Comparison of ENCODE assay signal across 1 cellular context in the genomic region with DNA sequence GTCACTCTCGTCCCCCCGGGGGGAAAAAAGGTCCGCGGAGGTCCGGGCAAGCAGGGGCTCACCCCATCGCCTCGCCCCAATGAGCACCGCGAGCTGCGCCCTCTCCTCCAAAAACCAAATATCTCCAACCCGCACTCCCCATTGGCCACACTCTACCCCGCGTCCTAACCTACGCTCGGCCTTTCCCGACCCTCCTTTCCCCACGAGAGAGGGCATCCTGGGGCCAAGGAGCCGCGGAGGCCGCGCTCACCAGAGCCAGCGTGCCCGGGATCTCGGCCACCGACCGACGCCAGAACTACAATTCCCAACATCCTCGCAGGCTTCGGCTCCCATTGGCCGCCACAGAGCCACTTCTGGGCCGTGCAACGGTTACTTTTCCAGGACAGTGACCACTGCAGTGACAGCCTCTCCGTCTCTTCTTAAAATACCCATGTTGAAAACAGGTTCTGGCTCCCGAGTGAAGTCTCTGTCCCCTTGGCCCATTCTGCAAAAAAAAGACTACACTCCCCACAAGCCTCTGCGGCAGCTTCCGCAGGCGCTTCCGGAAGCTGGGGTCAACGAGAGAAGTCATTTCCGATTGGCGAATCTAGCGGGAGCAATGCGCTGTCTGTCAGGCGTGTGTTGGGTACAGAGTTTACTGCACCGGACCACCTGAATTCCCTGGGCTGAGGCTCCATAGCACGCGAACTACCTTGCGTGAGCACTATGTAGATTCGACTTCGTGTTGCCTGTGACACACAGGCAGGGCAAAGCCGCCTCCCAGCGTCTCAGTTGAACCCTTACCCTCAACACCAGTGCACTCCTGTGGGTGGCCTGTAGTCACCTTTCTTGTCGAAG.
TF ChIP-seq lines count a peak whose summit lies in the region.

A gene (minus strand): TSS at position 285 of the 837 bp plus-strand sequence. CDS start 15,020 bp downstream, outside the sequence.

TF ChIP-seq in GM12878, 131 proteins besides CTCF, POLR2A, EP300 and RAD21 (continued from another document and continues in another):
- TF ChIP-seq MYB (IDR thresholded peaks at IDR 0.05; ENCODE audit: borderline replicate concordance, low read depth, low read length): no peak
- TF ChIP-seq ASH2L (IDR thresholded peaks at IDR 0.05; ENCODE audit: borderline replicate concordance, low read depth): no peak
- no peak; the same call in 1 of the 2 replicates for TF ChIP-seq NRF1 (conservative IDR thresholded peaks at IDR 0.05; ENCODE audit: low read depth, low read length)
- TF ChIP-seq, protein P1, sequence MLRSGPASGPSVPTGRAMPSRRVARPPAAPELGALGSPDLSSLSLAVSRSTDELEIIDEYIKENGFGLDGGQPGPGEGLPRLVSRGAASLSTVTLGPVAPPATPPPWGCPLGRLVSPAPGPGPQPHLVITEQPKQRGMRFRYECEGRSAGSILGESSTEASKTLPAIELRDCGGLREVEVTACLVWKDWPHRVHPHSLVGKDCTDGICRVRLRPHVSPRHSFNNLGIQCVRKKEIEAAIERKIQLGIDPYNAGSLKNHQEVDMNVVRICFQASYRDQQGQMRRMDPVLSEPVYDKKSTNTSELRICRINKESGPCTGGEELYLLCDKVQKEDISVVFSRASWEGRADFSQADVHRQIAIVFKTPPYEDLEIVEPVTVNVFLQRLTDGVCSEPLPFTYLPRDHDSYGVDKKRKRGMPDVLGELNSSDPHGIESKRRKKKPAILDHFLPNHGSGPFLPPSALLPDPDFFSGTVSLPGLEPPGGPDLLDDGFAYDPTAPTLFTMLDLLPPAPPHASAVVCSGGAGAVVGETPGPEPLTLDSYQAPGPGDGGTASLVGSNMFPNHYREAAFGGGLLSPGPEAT (IDR thresholded peaks at IDR 0.05; ENCODE audit: low read depth): no peak
- TF ChIP-seq, protein P2, sequence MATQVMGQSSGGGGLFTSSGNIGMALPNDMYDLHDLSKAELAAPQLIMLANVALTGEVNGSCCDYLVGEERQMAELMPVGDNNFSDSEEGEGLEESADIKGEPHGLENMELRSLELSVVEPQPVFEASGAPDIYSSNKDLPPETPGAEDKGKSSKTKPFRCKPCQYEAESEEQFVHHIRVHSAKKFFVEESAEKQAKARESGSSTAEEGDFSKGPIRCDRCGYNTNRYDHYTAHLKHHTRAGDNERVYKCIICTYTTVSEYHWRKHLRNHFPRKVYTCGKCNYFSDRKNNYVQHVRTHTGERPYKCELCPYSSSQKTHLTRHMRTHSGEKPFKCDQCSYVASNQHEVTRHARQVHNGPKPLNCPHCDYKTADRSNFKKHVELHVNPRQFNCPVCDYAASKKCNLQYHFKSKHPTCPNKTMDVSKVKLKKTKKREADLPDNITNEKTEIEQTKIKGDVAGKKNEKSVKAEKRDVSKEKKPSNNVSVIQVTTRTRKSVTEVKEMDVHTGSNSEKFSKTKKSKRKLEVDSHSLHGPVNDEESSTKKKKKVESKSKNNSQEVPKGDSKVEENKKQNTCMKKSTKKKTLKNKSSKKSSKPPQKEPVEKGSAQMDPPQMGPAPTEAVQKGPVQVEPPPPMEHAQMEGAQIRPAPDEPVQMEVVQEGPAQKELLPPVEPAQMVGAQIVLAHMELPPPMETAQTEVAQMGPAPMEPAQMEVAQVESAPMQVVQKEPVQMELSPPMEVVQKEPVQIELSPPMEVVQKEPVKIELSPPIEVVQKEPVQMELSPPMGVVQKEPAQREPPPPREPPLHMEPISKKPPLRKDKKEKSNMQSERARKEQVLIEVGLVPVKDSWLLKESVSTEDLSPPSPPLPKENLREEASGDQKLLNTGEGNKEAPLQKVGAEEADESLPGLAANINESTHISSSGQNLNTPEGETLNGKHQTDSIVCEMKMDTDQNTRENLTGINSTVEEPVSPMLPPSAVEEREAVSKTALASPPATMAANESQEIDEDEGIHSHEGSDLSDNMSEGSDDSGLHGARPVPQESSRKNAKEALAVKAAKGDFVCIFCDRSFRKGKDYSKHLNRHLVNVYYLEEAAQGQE (IDR thresholded peaks at IDR 0.05; ENCODE audit: low read depth, low read length): no peak
- TF ChIP-seq DPF2 (IDR thresholded peaks at IDR 0.05): no peak
- no peak for TF ChIP-seq SRF (IDR thresholded peaks at IDR 0.05; ENCODE audit: low read depth in 2 of 2, low read length in 2 of 2)
- TF ChIP-seq RB1 (IDR thresholded peaks at IDR 0.05; ENCODE audit: borderline replicate concordance): no peak
- no peak for TF ChIP-seq IRF4 (IDR thresholded peaks at IDR 0.05; ENCODE audit: low read depth, low read length)
- no peak for TF ChIP-seq FOS (IDR thresholded peaks at IDR 0.05; ENCODE audit: borderline replicate concordance, extremely low read depth, insufficient read length)
- no peak for TF ChIP-seq KAT2A (conservative IDR thresholded peaks at IDR 0.05; ENCODE audit: control insufficient read depth, low read depth, low read length)
- TF ChIP-seq NR2C1 (IDR thresholded peaks at IDR 0.05): peak; percentile 96
- TF ChIP-seq NBN (IDR thresholded peaks at IDR 0.05): 0 out of 2 replicates have a peak, but pooled peaks have one; percentile 13
- peak; percentile 62; the same call in 1 of the 2 replicates for TF ChIP-seq SMAD5 (IDR thresholded peaks at IDR 0.05; ENCODE audit: low read depth)
- 0 out of 2 replicates have a peak, but pooled peaks have one; percentile 70 for TF ChIP-seq STAT1 (conservative IDR thresholded peaks at IDR 0.05)
- TF ChIP-seq, protein P3, sequence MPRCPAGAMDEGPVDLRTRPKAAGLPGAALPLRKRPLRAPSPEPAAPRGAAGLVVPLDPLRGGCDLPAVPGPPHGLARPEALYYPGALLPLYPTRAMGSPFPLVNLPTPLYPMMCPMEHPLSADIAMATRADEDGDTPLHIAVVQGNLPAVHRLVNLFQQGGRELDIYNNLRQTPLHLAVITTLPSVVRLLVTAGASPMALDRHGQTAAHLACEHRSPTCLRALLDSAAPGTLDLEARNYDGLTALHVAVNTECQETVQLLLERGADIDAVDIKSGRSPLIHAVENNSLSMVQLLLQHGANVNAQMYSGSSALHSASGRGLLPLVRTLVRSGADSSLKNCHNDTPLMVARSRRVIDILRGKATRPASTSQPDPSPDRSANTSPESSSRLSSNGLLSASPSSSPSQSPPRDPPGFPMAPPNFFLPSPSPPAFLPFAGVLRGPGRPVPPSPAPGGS (IDR thresholded peaks at IDR 0.05; ENCODE audit: borderline replicate concordance, insufficient read depth, low read depth, low read length, poor library complexity, severe bottlenecking): no peak
- TF ChIP-seq RCOR1 (conservative IDR thresholded peaks at IDR 0.05; ENCODE audit: low read depth, low read length): no peak
- TF ChIP-seq, protein P4, sequence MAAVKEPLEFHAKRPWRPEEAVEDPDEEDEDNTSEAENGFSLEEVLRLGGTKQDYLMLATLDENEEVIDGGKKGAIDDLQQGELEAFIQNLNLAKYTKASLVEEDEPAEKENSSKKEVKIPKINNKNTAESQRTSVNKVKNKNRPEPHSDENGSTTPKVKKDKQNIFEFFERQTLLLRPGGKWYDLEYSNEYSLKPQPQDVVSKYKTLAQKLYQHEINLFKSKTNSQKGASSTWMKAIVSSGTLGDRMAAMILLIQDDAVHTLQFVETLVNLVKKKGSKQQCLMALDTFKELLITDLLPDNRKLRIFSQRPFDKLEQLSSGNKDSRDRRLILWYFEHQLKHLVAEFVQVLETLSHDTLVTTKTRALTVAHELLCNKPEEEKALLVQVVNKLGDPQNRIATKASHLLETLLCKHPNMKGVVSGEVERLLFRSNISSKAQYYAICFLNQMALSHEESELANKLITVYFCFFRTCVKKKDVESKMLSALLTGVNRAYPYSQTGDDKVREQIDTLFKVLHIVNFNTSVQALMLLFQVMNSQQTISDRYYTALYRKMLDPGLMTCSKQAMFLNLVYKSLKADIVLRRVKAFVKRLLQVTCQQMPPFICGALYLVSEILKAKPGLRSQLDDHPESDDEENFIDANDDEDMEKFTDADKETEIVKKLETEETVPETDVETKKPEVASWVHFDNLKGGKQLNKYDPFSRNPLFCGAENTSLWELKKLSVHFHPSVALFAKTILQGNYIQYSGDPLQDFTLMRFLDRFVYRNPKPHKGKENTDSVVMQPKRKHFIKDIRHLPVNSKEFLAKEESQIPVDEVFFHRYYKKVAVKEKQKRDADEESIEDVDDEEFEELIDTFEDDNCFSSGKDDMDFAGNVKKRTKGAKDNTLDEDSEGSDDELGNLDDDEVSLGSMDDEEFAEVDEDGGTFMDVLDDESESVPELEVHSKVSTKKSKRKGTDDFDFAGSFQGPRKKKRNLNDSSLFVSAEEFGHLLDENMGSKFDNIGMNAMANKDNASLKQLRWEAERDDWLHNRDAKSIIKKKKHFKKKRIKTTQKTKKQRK (IDR thresholded peaks at IDR 0.05; ENCODE audit: low read depth, low read length): no peak
- no peak for TF ChIP-seq BACH1 (IDR thresholded peaks at IDR 0.05; ENCODE audit: borderline replicate concordance)
- 0 out of 2 replicates have a peak, but pooled peaks have one; percentile 64 for TF ChIP-seq PML (IDR thresholded peaks at IDR 0.05; ENCODE audit: low read length)
- TF ChIP-seq TCF7 (IDR thresholded peaks at IDR 0.05; ENCODE audit: borderline replicate concordance): no peak
- TF ChIP-seq, protein P5, sequence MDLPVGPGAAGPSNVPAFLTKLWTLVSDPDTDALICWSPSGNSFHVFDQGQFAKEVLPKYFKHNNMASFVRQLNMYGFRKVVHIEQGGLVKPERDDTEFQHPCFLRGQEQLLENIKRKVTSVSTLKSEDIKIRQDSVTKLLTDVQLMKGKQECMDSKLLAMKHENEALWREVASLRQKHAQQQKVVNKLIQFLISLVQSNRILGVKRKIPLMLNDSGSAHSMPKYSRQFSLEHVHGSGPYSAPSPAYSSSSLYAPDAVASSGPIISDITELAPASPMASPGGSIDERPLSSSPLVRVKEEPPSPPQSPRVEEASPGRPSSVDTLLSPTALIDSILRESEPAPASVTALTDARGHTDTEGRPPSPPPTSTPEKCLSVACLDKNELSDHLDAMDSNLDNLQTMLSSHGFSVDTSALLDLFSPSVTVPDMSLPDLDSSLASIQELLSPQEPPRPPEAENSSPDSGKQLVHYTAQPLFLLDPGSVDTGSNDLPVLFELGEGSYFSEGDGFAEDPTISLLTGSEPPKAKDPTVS (IDR thresholded peaks at IDR 0.05; ENCODE audit: low read depth, low read length): 0 out of 2 replicates have a peak, but pooled peaks have one; percentile 44
- TF ChIP-seq, protein P6, sequence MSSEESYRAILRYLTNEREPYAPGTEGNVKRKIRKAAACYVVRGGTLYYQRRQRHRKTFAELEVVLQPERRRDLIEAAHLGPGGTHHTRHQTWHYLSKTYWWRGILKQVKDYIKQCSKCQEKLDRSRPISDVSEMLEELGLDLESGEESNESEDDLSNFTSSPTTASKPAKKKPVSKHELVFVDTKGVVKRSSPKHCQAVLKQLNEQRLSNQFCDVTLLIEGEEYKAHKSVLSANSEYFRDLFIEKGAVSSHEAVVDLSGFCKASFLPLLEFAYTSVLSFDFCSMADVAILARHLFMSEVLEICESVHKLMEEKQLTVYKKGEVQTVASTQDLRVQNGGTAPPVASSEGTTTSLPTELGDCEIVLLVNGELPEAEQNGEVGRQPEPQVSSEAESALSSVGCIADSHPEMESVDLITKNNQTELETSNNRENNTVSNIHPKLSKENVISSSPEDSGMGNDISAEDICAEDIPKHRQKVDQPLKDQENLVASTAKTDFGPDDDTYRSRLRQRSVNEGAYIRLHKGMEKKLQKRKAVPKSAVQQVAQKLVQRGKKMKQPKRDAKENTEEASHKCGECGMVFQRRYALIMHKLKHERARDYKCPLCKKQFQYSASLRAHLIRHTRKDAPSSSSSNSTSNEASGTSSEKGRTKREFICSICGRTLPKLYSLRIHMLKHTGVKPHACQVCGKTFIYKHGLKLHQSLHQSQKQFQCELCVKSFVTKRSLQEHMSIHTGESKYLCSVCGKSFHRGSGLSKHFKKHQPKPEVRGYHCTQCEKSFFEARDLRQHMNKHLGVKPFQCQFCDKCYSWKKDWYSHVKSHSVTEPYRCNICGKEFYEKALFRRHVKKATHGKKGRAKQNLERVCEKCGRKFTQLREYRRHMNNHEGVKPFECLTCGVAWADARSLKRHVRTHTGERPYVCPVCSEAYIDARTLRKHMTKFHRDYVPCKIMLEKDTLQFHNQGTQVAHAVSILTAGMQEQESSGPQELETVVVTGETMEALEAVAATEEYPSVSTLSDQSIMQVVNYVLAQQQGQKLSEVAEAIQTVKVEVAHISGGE (CRISPR knock-in tag; IDR thresholded peaks at IDR 0.05): no peak
- peak; percentile 48; the same call in 1 of the 2 replicates for TF ChIP-seq SREBF2 (IDR thresholded peaks at IDR 0.05; ENCODE audit: low read length)
- TF ChIP-seq RBBP5 (conservative IDR thresholded peaks at IDR 0.05): no peak
- TF ChIP-seq PAX5 (IDR thresholded peaks at IDR 0.05; ENCODE audit: borderline replicate concordance, low read depth, low read length): peak; percentile 64; the same call in 1 of the 2 replicates
- TF ChIP-seq, protein P7, sequence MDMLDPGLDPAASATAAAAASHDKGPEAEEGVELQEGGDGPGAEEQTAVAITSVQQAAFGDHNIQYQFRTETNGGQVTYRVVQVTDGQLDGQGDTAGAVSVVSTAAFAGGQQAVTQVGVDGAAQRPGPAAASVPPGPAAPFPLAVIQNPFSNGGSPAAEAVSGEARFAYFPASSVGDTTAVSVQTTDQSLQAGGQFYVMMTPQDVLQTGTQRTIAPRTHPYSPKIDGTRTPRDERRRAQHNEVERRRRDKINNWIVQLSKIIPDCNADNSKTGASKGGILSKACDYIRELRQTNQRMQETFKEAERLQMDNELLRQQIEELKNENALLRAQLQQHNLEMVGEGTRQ (IDR thresholded peaks at IDR 0.05; ENCODE audit: borderline replicate concordance, low read depth, low read length): no peak
- TF ChIP-seq, protein P8, sequence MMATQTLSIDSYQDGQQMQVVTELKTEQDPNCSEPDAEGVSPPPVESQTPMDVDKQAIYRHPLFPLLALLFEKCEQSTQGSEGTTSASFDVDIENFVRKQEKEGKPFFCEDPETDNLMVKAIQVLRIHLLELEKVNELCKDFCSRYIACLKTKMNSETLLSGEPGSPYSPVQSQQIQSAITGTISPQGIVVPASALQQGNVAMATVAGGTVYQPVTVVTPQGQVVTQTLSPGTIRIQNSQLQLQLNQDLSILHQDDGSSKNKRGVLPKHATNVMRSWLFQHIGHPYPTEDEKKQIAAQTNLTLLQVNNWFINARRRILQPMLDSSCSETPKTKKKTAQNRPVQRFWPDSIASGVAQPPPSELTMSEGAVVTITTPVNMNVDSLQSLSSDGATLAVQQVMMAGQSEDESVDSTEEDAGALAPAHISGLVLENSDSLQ (IDR thresholded peaks at IDR 0.05): peak; percentile 96
- no peak for TF ChIP-seq MTA3 (IDR thresholded peaks at IDR 0.05; ENCODE audit: borderline replicate concordance, low read length)
- no peak for TF ChIP-seq SMAD1 (IDR thresholded peaks at IDR 0.05; ENCODE audit: low read depth, partially characterized antibody)
- TF ChIP-seq CBFB (IDR thresholded peaks at IDR 0.05; ENCODE audit: low read depth): no peak
- no peak for TF ChIP-seq ZNF384 (IDR thresholded peaks at IDR 0.05; ENCODE audit: borderline replicate concordance, low read depth, low read length)
- no peak for TF ChIP-seq KLF5 (IDR thresholded peaks at IDR 0.05; ENCODE audit: partially characterized antibody)
- TF ChIP-seq NR2F1 (conservative IDR thresholded peaks at IDR 0.05): peak; percentile 57
- no peak for TF ChIP-seq RUNX3 (IDR thresholded peaks at IDR 0.05; ENCODE audit: low read length)
- TF ChIP-seq CBX5 (IDR thresholded peaks at IDR 0.05; ENCODE audit: low read depth): no peak
- TF ChIP-seq CHD4 (IDR thresholded peaks at IDR 0.05): no peak
- no peak for TF ChIP-seq SUPT20H (IDR thresholded peaks at IDR 0.05; ENCODE audit: borderline replicate concordance, control insufficient read depth, low read depth, low read length)
